20 cellular contexts compared by ENCODE assay signal in the genomic region with DNA sequence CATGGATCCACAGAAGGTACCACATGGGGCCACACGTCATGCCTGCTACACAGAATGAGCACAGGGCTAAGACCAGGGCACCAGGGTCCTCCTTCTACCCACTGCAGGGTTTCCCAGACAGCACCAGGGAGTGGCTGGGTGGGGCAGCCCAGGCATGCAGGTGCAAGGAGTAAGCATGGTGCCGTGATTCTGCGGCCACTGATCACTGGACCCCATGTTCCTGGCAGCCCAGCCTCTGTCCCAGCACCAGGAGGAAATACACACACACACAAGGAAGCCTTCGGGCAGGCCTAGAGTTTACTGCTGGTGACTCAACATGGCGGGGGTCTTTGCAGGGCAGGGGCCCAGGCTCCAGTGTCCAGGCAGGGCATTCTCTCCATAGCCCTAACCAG. TPM values are rescaled to one million over a fixed set of nuclear protein-coding genes. Genes with fewer than 3 reads are reported as not detected.
DNase-seq lines count a peak whose midpoint lies in the region; ATAC-seq and TF ChIP-seq lines count a peak whose summit lies in the region.
"Had no signal": no experiment of that assay in that cellular context is flagged by ENCODE, and none has a peak within 500 bp of the region (broad histone marks: within the 10 kb centered on the region; RNA-seq: fewer than 3 reads in every experiment).

No MANE protein-coding gene starts in this region.

- H3K27ac ChIP-seq in right atrium auricular region (no peak overlapping the region), spleen (no peak overlapping the region), tibial nerve (no peak overlapping the region)

- H3K4me1 ChIP-seq in right atrium auricular region, result peaks cover 0 to 8% of the 10 kb centered on the region in 2 donors
- H3K4me1 ChIP-seq in spleen, result no peaks in the 10 kb centered on the region
- H3K4me1 ChIP-seq in tibial nerve, result no peaks in the 10 kb centered on the region

- H3K4me3 ChIP-seq in right atrium auricular region, result no peak overlapping the region
- H3K4me3 ChIP-seq in spleen, result no peak overlapping the region
- no peak overlapping the region for H3K4me3 ChIP-seq in tibial nerve
- H3K4me3 ChIP-seq: GM23338 had no signal

- H3K27ac Mint-ChIP-seq in chondrocyte (ENCODE audit: unreplicated experiment), result no peak overlapping the region
- H3K27ac Mint-ChIP-seq: B cell; CD4-positive, alpha-beta T cell; GM23338 had no signal

- no peaks in the 10 kb centered on the region for H3K9me3 ChIP-seq in right atrium auricular region
- H3K9me3 ChIP-seq in spleen, result no peaks in the 10 kb centered on the region
- no peaks in the 10 kb centered on the region for H3K9me3 ChIP-seq in tibial nerve
- H3K9me3 ChIP-seq: Caco-2 had no signal

- 76 to 95% (median 87%) methylated on average over 5 of the region's 5 CpGs for WGBS in spleen, 5 donors
- 76 to 86% methylated on average over 4 to 5 of the region's 5 CpGs for WGBS in tibial nerve, 2 donors

- intact Hi-C loops in Right ventricle myocardium inferior (cut with DNase I) (no loop called here), left colon (cut with DNase I, micrococcal nuclease) (no loop called here), spleen (cut with DNase I; ENCODE audit: low total_unique reads) (no loop called here)

- H3K4me3 Mint-ChIP-seq in chondrocyte (ENCODE audit: unreplicated experiment), result no peak overlapping the region
- H3K4me3 Mint-ChIP-seq: B cell; CD4-positive, alpha-beta T cell; GM23338 had no signal

- H3K36me3 Mint-ChIP-seq in chondrocyte (ENCODE audit: low read depth), result no peaks in the 10 kb centered on the region

- H3K27me3 ChIP-seq in right atrium auricular region, result no peaks in the 10 kb centered on the region
- peaks cover 0 to 7% (median 0%) of the 10 kb centered on the region in 7 donors for H3K27me3 ChIP-seq in spleen (replicated peaks in 1 of 7)
- H3K27me3 ChIP-seq in tibial nerve, result no peaks in the 10 kb centered on the region

- H3K4me1 Mint-ChIP-seq in chondrocyte (ENCODE audit: low read depth), result no peaks in the 10 kb centered on the region
- H3K4me1 Mint-ChIP-seq: B cell had no signal

- H3K9me3 Mint-ChIP-seq in chondrocyte (ENCODE audit: low read depth), result no peaks in the 10 kb centered on the region
- H3K9me3 Mint-ChIP-seq: CD4-positive, alpha-beta T cell; GM23338 had no signal

- TF ChIP-seq POLR2A in spleen (IDR thresholded peaks at IDR 0.05), result no peak
- no peak for TF ChIP-seq POLR2A in tibial nerve (IDR thresholded peaks at IDR 0.05)

- peaks cover 2% of the 10 kb centered on the region for H3K27me3 Mint-ChIP-seq in chondrocyte (ENCODE audit: low read depth)
- H3K27me3 Mint-ChIP-seq: B cell; CD4-positive, alpha-beta T cell had no signal

- TF ChIP-seq CTCF in right atrium auricular region (IDR thresholded peaks at IDR 0.05), result no peak
- TF ChIP-seq CTCF in chondrocyte (IDR thresholded peaks at IDR 0.05), result no peak
- TF ChIP-seq CTCF in spleen (IDR thresholded peaks at IDR 0.05 in 8 of 11, conservative IDR thresholded peaks at IDR 0.05 in 3 of 11), result no peak
- no peak for TF ChIP-seq CTCF in tibial nerve (IDR thresholded peaks at IDR 0.05)

- DNase-seq in Right ventricle myocardium inferior (ENCODE audit: missing footprints), result peak; percentile 45
- no peak for DNase-seq in right atrium auricular region (ENCODE audit: low spot score)
- peak; percentile 78 for DNase-seq in chondrocyte (ENCODE audit: low spot score)
- DNase-seq in left colon, result peak; percentile 58 to 78
- DNase-seq in spleen, result peak; percentile 31
- no peak for DNase-seq in tibial nerve (ENCODE audit: low spot score in 2 of 2)
- no peak for DNase-seq in NCI-H1930 (lab: John Stamatoyannopoulos, UW)
- no peak for DNase-seq in activated naive CD4-positive, alpha-beta T cell treated with Interleukin-2 at 50 U/mL for 16 hours
- DNase-seq: 8988T; Caco-2; CD4-positive, alpha-beta T cell; DMS153; GDM1; NCI-H1092 treated with DMSO at 0.1 percent for 48 hours; NCI-H2081 treated with DMSO at 0.1 percent for 48 hours; SHP77 treated with DMSO at 0.1 percent for 48 hours had no signal

- ATAC-seq in Right ventricle myocardium inferior, result no peak
- ATAC-seq in left colon, result peak; percentile 65
- ATAC-seq: GM23338 had no signal

- H3K36me3 ChIP-seq in right atrium auricular region (no peaks in the 10 kb centered on the region), spleen (no peaks in the 10 kb centered on the region), tibial nerve (no peaks in the 10 kb centered on the region)

- TF ChIP-seq EP300 in tibial nerve (IDR thresholded peaks at IDR 0.05), result no peak

RNA-seq across cellular contexts. Expression of gene ATP6V1F, which starts 13.9 kb away (rescaled TPM):
- 128 TPM for total RNA-seq in Right ventricle myocardium inferior
- 100 to 1,000 TPM; 121 TPM for total RNA-seq in right atrium auricular region
- total RNA-seq in chondrocyte, result 139 to 162 TPM (median 154 TPM) in 3 replicates
- total RNA-seq in left colon, result 10 to 100 TPM; 65.8 to 78.5 TPM
- total RNA-seq in spleen, result 10 to 100 TPM; 78.3 to 95.5 (median 84.5) TPM
- 100 to 1,000 TPM; 205 to 285 (median 262) TPM for polyA plus RNA-seq in spleen
- total RNA-seq in tibial nerve, result 100 to 1,000 TPM in 1 of 4 donors, 10 to 100 TPM in 3; 57.9 to 122 (median 75.4) TPM

RNA-seq across cellular contexts. Expression of gene KCP, which starts 33.9 kb away (rescaled TPM):
- total RNA-seq in Right ventricle myocardium inferior (0.11 TPM), right atrium auricular region (not detected), chondrocyte (1.3 to 1.5 TPM in 2 of 3 replicates, not detected in the other), left colon (1 to 10 TPM in 1 of 2 donors, under 1 TPM in 1; 0.81 to 1.6 TPM), spleen (under 1 TPM; 0.14 to 0.89 (median 0.72) TPM), tibial nerve (under 1 TPM; 0.21 to 0.90 (median 0.40) TPM)
- polyA plus RNA-seq in spleen, result 1 to 10 TPM in 1 of 3 donors, under 1 TPM in 2; 0.06 to 2.1 (median 0.35) TPM
- total RNA-seq: LHCN-M2, NCI-H460 had no signal

RNA-seq across cellular contexts. Expression of gene FLNC, which starts 46.4 kb away (rescaled TPM):
- 905 TPM for total RNA-seq in Right ventricle myocardium inferior
- 100 to 1,000 TPM; 215 to 646 TPM for total RNA-seq in right atrium auricular region
- total RNA-seq in chondrocyte, result 72.3 to 119 TPM (median 118 TPM) in 3 replicates
- total RNA-seq in left colon, result 10 to 100 TPM in 1 of 2 donors, 1 to 10 TPM in 1; 2.4 to 41.4 TPM
- total RNA-seq in spleen, result 1 to 10 TPM in 2 of 7 donors, under 1 TPM in 5; 0.21 to 1.8 (median 0.42) TPM
- polyA plus RNA-seq in spleen, result 1 to 10 TPM in 1 of 3 donors, under 1 TPM in 2; 0.42 to 1.7 (median 0.93) TPM
- total RNA-seq in tibial nerve, result 10 to 100 TPM in 2 of 4 donors, 1 to 10 TPM in 2; 5.5 to 13.5 (median 9.0) TPM
- total RNA-seq: B cell had no signal

Comparison
In these comparisons a context has a peak if more than half of its experiments do, and no peak if none do; other contexts are left out.
1. DNase-seq: peak in Right ventricle myocardium inferior (single experiment), chondrocyte (single experiment), left colon (2 of 2) and spleen (single experiment); none in right atrium auricular region (single experiment), tibial nerve (0 of 2), NCI-H1930 (0 of 2) and activated naive CD4-positive, alpha-beta T cell treated with Interleukin-2 at 50 U/mL for 16 hours (single experiment).